ENCODE assay signal across 11 cellular contexts in genomic region chr5:172774561-172775271, GRCh38. TPM values are rescaled to one million over a fixed set of nuclear protein-coding genes. Genes with fewer than 3 reads are reported as not detected.
DNase-seq lines count a peak whose midpoint lies in the region; ATAC-seq, FAIRE-seq and TF ChIP-seq lines count a peak whose summit lies in the region.
"Had no signal": no experiment of that assay in that cellular context is flagged by ENCODE, and none has a peak within 500 bp of the region (broad histone marks: within the 10 kb centered on the region; RNA-seq: fewer than 3 reads in every experiment).

No MANE protein-coding gene starts in this region.

- peaks cover 15% of the 10 kb centered on the region for H3K36me3 Mint-ChIP-seq in dendritic cell treated with granulocyte-macrophage colony-stimulating factor and Interleukin-4, amounts not matched to agents 40 ng/mL and 50 ng/mL, for 4 days (ENCODE audit: low read depth)

- DNase-seq in right cardiac atrium (no peak), left ventricle myocardium superior (no peak), neuronal stem cell (ENCODE audit: low spot score) (no peak), uterus (no peak), NCI-H82 treated with DMSO at 0.1 percent for 48 hours (lab: John Stamatoyannopoulos, UW; ENCODE audit: unreplicated experiment) (no peak), H54 (ENCODE audit: insufficient read length, low spot score) (no peak), GM10248 (ENCODE audit: extremely low spot score) (no peak)
- DNase-seq: BE2C, Karpas-422, NCI-H526 had no signal

- CTCF ChIA-PET in GM10248 (lab: Yijun Ruan, JAX): interaction anchor here (1.2 to 5.7 kb wide), 3 partner anchors 8 to 42 kb away, joined by 3 to 57 read pairs (median 3); no protein-coding TSS in a partner anchor

- TF ChIP-seq POLR2A in uterus (IDR thresholded peaks at IDR 0.05): no peak
- no peak for TF ChIP-seq POLR2A in H54 (IDR thresholded peaks at IDR 0.05; ENCODE audit: low read depth, low read length)

- no peak overlapping the region for H3K4me3 Mint-ChIP-seq in dendritic cell treated with granulocyte-macrophage colony-stimulating factor and Interleukin-4, amounts not matched to agents 40 ng/mL and 50 ng/mL, for 4 days

- H3K9me3 ChIP-seq in right cardiac atrium (ENCODE audit: control insufficient read depth, low read length) (no peaks in the 10 kb centered on the region), neuronal stem cell (replicated peaks in 1 of 2; ENCODE audit: control insufficient read depth in 2 of 2, insufficient read depth in 1 of 2, low read depth in 1 of 2, low read length in 2 of 2) (peaks cover 0 to 3% of the 10 kb centered on the region in 2 donors), uterus (no peaks in the 10 kb centered on the region)
- H3K9me3 ChIP-seq: BE2C had no signal

- H2BK5ac ChIP-seq in neuronal stem cell (ENCODE audit: low read length): no peak overlapping the region

- no peak for TF ChIP-seq CTCF in uterus (IDR thresholded peaks at IDR 0.05)
- no peak for TF ChIP-seq CTCF in GM10248 (IDR thresholded peaks at IDR 0.05; ENCODE audit: control extremely low read depth, extremely low read depth, low read depth, missing control alignments)

- H2BK120ac ChIP-seq in neuronal stem cell (ENCODE audit: low read depth, low read length): no peak overlapping the region

- H4K8ac ChIP-seq in neuronal stem cell (ENCODE audit: low read depth, low read length): no peak overlapping the region

- no peaks in the 10 kb centered on the region for H3K36me3 ChIP-seq in neuronal stem cell (replicated peaks in 1 of 2; ENCODE audit: control insufficient read depth in 2 of 2, insufficient read depth in 2 of 2, low read length in 2 of 2)
- H3K36me3 ChIP-seq in uterus: no peaks in the 10 kb centered on the region

- no peak overlapping the region for H4K91ac ChIP-seq in neuronal stem cell (ENCODE audit: low read depth, low read length, poor library complexity)

- H3K27me3 Mint-ChIP-seq in dendritic cell treated with granulocyte-macrophage colony-stimulating factor and Interleukin-4, amounts not matched to agents 40 ng/mL and 50 ng/mL, for 4 days: no peaks in the 10 kb centered on the region

- POLR2A ChIA-PET in GM10248 (lab: Yijun Ruan, JAX): interaction anchor here (0.6 kb wide), 2 partner anchors 11 to 33 kb away, joined by 5 to 7 read pairs; no protein-coding TSS in a partner anchor

- peak overlapping the region; percentile 88 for H2AK5ac ChIP-seq in neuronal stem cell (ENCODE audit: low read depth, low read length)

- H3K27me3 ChIP-seq in right cardiac atrium (ENCODE audit: control insufficient read depth, insufficient read depth): no peaks in the 10 kb centered on the region
- peaks cover 0 to 4% (median 0%) of the 10 kb centered on the region in 3 experiments for H3K27me3 ChIP-seq in neuronal stem cell (ENCODE audit: control insufficient read depth in 3 of 3, insufficient read depth in 3 of 3, low read depth in 1 of 3, low read length in 3 of 3)
- no peaks in the 10 kb centered on the region for H3K27me3 ChIP-seq in uterus
- H3K27me3 ChIP-seq: BE2C had no signal

- H3K27ac ChIP-seq in right cardiac atrium (ENCODE audit: low read length): peak overlapping the region; percentile 7
- H3K27ac ChIP-seq in neuronal stem cell (replicated peaks; ENCODE audit: low read length): no peak overlapping the region
- H3K27ac ChIP-seq in uterus: peak overlapping the region; percentile 99

- ATAC-seq in right cardiac atrium (no peak), left ventricle myocardium superior (no peak)

- no peak overlapping the region for H3K4me2 ChIP-seq in neuronal stem cell (ENCODE audit: insufficient read depth, low read length, poor library complexity, severe bottlenecking)

- H3K23ac ChIP-seq in neuronal stem cell (ENCODE audit: low read depth, low read length, poor library complexity): no peak overlapping the region

- WGBS in right cardiac atrium: 90% methylated on average over 7 of the region's 7 CpGs
- WGBS in neuronal stem cell (ENCODE audit: extremely low coverage in 2 of 2, insufficient read length in 2 of 2, insufficient replicate concordance in 1 of 2), 2 donors: no CpG with 5 or more reads among the region's 7 CpGs

- H2AFZ ChIP-seq in neuronal stem cell (ENCODE audit: low read length): no peak overlapping the region

- no peaks in the 10 kb centered on the region for H3K79me1 ChIP-seq in neuronal stem cell (ENCODE audit: low read depth, low read length)

- H3K4me3 ChIP-seq in right cardiac atrium (ENCODE audit: low read length): no peak overlapping the region
- H3K4me3 ChIP-seq in neuronal stem cell (ENCODE audit: low read length in 2 of 2): no peak overlapping the region
- H3K4me3 ChIP-seq in uterus: no peak overlapping the region

- intact Hi-C loops in right cardiac atrium (cut with DNase I): loop anchor here in 3 of 4 donors (5.0 to 10.0 kb wide), 4 partner anchors 60 to 158 kb away; partner anchors contain the start of gene ERGIC1 (in 1 of the 3)
- intact Hi-C loops in left ventricle myocardium superior (cut with micrococcal nuclease): loop anchor here (5.0 to 10.0 kb wide), 2 partner anchors 57 to 130 kb away; no protein-coding TSS in a partner anchor
- intact Hi-C loops in dendritic cell treated with granulocyte-macrophage colony-stimulating factor and Interleukin-4, amounts not matched to agents 40 ng/mL and 50 ng/mL, for 4 days (cut with micrococcal nuclease): loop anchor here (5.0 kb wide), 1 partner anchor 113 kb away; no protein-coding TSS in a partner anchor
- intact Hi-C loops in uterus (cut with DNase I; ENCODE audit: low total_unique reads): loop anchor here (10.0 kb wide), 2 partner anchors 90 to 130 kb away; no protein-coding TSS in a partner anchor

- no peak for FAIRE-seq in H54 (lab: Jason Lieb, UNC)

- peaks cover 64% of the 10 kb centered on the region for H3K4me1 Mint-ChIP-seq in dendritic cell treated with granulocyte-macrophage colony-stimulating factor and Interleukin-4, amounts not matched to agents 40 ng/mL and 50 ng/mL, for 4 days (ENCODE audit: low read depth)

- no peaks in the 10 kb centered on the region for H3K9me3 Mint-ChIP-seq in dendritic cell treated with granulocyte-macrophage colony-stimulating factor and Interleukin-4, amounts not matched to agents 40 ng/mL and 50 ng/mL, for 4 days

- peaks cover 4% of the 10 kb centered on the region for H3K4me1 ChIP-seq in right cardiac atrium (ENCODE audit: control insufficient read depth, insufficient read depth, low read length)
- peaks cover 5 to 15% of the 10 kb centered on the region in 2 donors for H3K4me1 ChIP-seq in neuronal stem cell (ENCODE audit: control insufficient read depth in 2 of 2, insufficient read depth in 1 of 2, low read depth in 1 of 2, low read length in 2 of 2)
- H3K4me1 ChIP-seq in uterus: peaks cover 0 to 11% of the 10 kb centered on the region in 2 donors
- H3K4me1 ChIP-seq: BE2C had no signal

- no peak overlapping the region for H3K14ac ChIP-seq in neuronal stem cell (ENCODE audit: low read length)

- no peak overlapping the region for H2BK15ac ChIP-seq in neuronal stem cell (ENCODE audit: low read length)

- H3K9ac ChIP-seq in neuronal stem cell (ENCODE audit: low read depth, low read length, poor library complexity): no peak overlapping the region

- H3K4ac ChIP-seq in neuronal stem cell (ENCODE audit: low read length): no peak overlapping the region

- H3K18ac ChIP-seq in neuronal stem cell (ENCODE audit: low read length): no peak overlapping the region

- peak overlapping the region; percentile 100 for H3K27ac Mint-ChIP-seq in dendritic cell treated with granulocyte-macrophage colony-stimulating factor and Interleukin-4, amounts not matched to agents 40 ng/mL and 50 ng/mL, for 4 days

- no peak overlapping the region for H2BK12ac ChIP-seq in neuronal stem cell (ENCODE audit: low read length)

RNA-seq across cellular contexts. Expression of gene DUSP1, which starts 3.7 kb away (rescaled TPM):
- total RNA-seq in right cardiac atrium (100 to 1,000 TPM in 2 of 4 donors, 10 to 100 TPM in 2; 81.3 to 247 (median 105) TPM), left ventricle myocardium superior (98.9 TPM), uterus (1,000 to 10,000 TPM in 1 of 4 donors, 100 to 1,000 TPM in 3; 189 to 2,046 (median 515) TPM)
- polyA plus RNA-seq in right cardiac atrium: 78.7 TPM
- 10.2 TPM for polyA plus RNA-seq in neuronal stem cell (2013, experiment 1 of 2)
- 10.0 TPM for polyA plus RNA-seq in neuronal stem cell (2013, experiment 2 of 2)

RNA-seq across cellular contexts. Expression of gene ERGIC1, which starts 59.3 kb away (rescaled TPM):
- total RNA-seq in right cardiac atrium: 10 to 100 TPM; 75.7 to 96.8 (median 86.9) TPM
- polyA plus RNA-seq in right cardiac atrium: 73.1 TPM
- total RNA-seq in left ventricle myocardium superior: 81.4 TPM
- 73.5 TPM for polyA plus RNA-seq in neuronal stem cell (2013, experiment 1 of 2)
- 73.3 TPM for polyA plus RNA-seq in neuronal stem cell (2013, experiment 2 of 2)
- total RNA-seq in uterus: 100 to 1,000 TPM in 1 of 4 donors, 10 to 100 TPM in 3; 34.8 to 130 (median 67.7) TPM
